ENCODE assay signal across 16 cellular contexts in genomic region chr1:234759888-234760287, GRCh38.
DNase-seq lines count a peak whose midpoint lies in the region; ATAC-seq and TF ChIP-seq lines count a peak whose summit lies in the region.
"Had no signal": no experiment of that assay in that cellular context is flagged by ENCODE, and none has a peak within 500 bp of the region (broad histone marks: within the 10 kb centered on the region; RNA-seq: fewer than 3 reads in every experiment).

No MANE protein-coding gene starts in this region.

- no peak overlapping the region for H3K4me2 ChIP-seq in trophoblast cell (ENCODE audit: low read length)
- H3K4me2 ChIP-seq: PC-9 had no signal

- no peak overlapping the region for H3K27ac ChIP-seq in CD4-positive, alpha-beta memory T cell (ENCODE audit: low read depth, low read length)
- H3K27ac ChIP-seq in Panc1 (ENCODE audit: low read length) = peak overlapping the region; percentile 76; the same call in 1 of the 2 replicates
- no peak overlapping the region for H3K27ac ChIP-seq in endodermal cell (ENCODE audit: low read depth, low read length)
- no peak overlapping the region for H3K27ac ChIP-seq in trophoblast cell (ENCODE audit: low read depth, low read length)
- H3K27ac ChIP-seq: PC-9, SK-N-MC had no signal

- H3K23ac ChIP-seq in trophoblast cell (ENCODE audit: low read length) = no peak overlapping the region

- no peaks in the 10 kb centered on the region for H3K9me3 Mint-ChIP-seq in CD4-positive, alpha-beta memory T cell
- no peaks in the 10 kb centered on the region for H3K9me3 Mint-ChIP-seq in endodermal cell
- peaks cover 2% of the 10 kb centered on the region for H3K9me3 Mint-ChIP-seq in activated CD4-positive, alpha-beta memory T cell treated with anti-CD3 and anti-CD28 coated beads for 36 hours
- H3K9me3 Mint-ChIP-seq: IgD-negative memory B cell had no signal

- H3K27me3 Mint-ChIP-seq in CD4-positive, alpha-beta memory T cell = no peaks in the 10 kb centered on the region
- peaks cover 15% of the 10 kb centered on the region for H3K27me3 Mint-ChIP-seq in endodermal cell (ENCODE audit: insufficient read depth)
- H3K27me3 Mint-ChIP-seq in activated CD4-positive, alpha-beta memory T cell treated with anti-CD3 and anti-CD28 coated beads for 36 hours = peaks cover 4% of the 10 kb centered on the region
- H3K27me3 Mint-ChIP-seq: B cell had no signal

- H3K36me3 ChIP-seq in CD4-positive, alpha-beta memory T cell (ENCODE audit: insufficient read depth, low read length) = no peaks in the 10 kb centered on the region
- H3K36me3 ChIP-seq in Panc1 (ENCODE audit: control insufficient read depth, insufficient read depth, low read length) (no peaks in the 10 kb centered on the region), endodermal cell (ENCODE audit: control insufficient read depth, insufficient read depth, low read length) (no peaks in the 10 kb centered on the region), trophoblast cell (ENCODE audit: control insufficient read depth in 1 of 2, insufficient read depth in 2 of 2, low read length in 2 of 2) (no peaks in the 10 kb centered on the region)

- DNase-seq in CD4-positive, alpha-beta memory T cell = no peak
- DNase-seq in Panc1 (ENCODE audit: low read depth, low spot score) = no peak
- DNase-seq in endodermal cell = no peak
- DNase-seq in trophoblast cell = no peak
- no peak for DNase-seq in NCI-H226
- no peak for DNase-seq in T-helper 2 cell
- no peak for DNase-seq in activated CD4-positive, alpha-beta memory T cell treated with anti-CD3 and anti-CD28 coated beads for 36 hours
- DNase-seq: COR-L47, NCI-H1436 treated with DMSO at 0.1 percent for 48 hours, NCI-H2081 treated with DMSO at 0.1 percent for 48 hours, NCI-H748 treated with DMSO at 0.1 percent for 48 hours, PC-9 had no signal

- H3K18ac ChIP-seq in trophoblast cell (ENCODE audit: low read length) = no peak overlapping the region

- H3K9ac ChIP-seq in endodermal cell (ENCODE audit: extremely low read depth, low read length, poor library complexity, severe bottlenecking) (no peak overlapping the region), trophoblast cell (ENCODE audit: low read length) (no peak overlapping the region)

- peaks cover 5% of the 10 kb centered on the region for H3K79me1 ChIP-seq in trophoblast cell (ENCODE audit: low read length)

- no peak overlapping the region for H3K4ac ChIP-seq in trophoblast cell (ENCODE audit: low read depth, low read length)

- in situ Hi-C loops in Panc1 (cut with HindIII; ENCODE audit: low pct_unique_long_range_greater_than_20kb, low sequenced_read_pairs) = no loop called here

- BruUV-seq in Panc1 (replicated peaks; lab: Mats Ljungman, UMichigan) = no TSS peak

- peak overlapping the region in 4 of 7 donors; percentile 82 to 98 (median 96) for H3K27ac Mint-ChIP-seq in CD4-positive, alpha-beta memory T cell
- H3K27ac Mint-ChIP-seq in endodermal cell = peak overlapping the region; percentile 54
- H3K27ac Mint-ChIP-seq in activated CD4-positive, alpha-beta memory T cell treated with anti-CD3 and anti-CD28 coated beads for 36 hours = no peak overlapping the region
- H3K27ac Mint-ChIP-seq: B cell had no signal

- H3K4me1 Mint-ChIP-seq in CD4-positive, alpha-beta memory T cell = peaks cover 24 to 52% (median 37%) of the 10 kb centered on the region in 4 donors
- peaks cover 19% of the 10 kb centered on the region for H3K4me1 Mint-ChIP-seq in endodermal cell
- peaks cover 24% of the 10 kb centered on the region for H3K4me1 Mint-ChIP-seq in activated CD4-positive, alpha-beta memory T cell treated with anti-CD3 and anti-CD28 coated beads for 36 hours (ENCODE audit: low read depth)

- H2AFZ ChIP-seq in trophoblast cell (ENCODE audit: insufficient read depth, low read length, poor library complexity) = no peak overlapping the region
- H2AFZ ChIP-seq: PC-9 had no signal

- ATAC-seq in Panc1 = no peak
- ATAC-seq in GM18511 (IDR thresholded peaks at IDR 0.05; ENCODE audit: unreplicated experiment) = no peak

- no peak overlapping the region for H4K12ac ChIP-seq in trophoblast cell (ENCODE audit: low read depth, low read length)

- TF ChIP-seq CTCF in Panc1 (IDR thresholded peaks at IDR 0.05) (no peak), endodermal cell (conservative IDR thresholded peaks at IDR 0.05) (no peak)

- H3K9me3 ChIP-seq in CD4-positive, alpha-beta memory T cell (ENCODE audit: control insufficient read depth in 1 of 2, low read length in 2 of 2) = no peaks in the 10 kb centered on the region
- H3K9me3 ChIP-seq in Panc1 (ENCODE audit: control insufficient read depth, insufficient read depth, low read depth, low read length) = no peaks in the 10 kb centered on the region
- no peaks in the 10 kb centered on the region for H3K9me3 ChIP-seq in endodermal cell (ENCODE audit: control insufficient read depth, low read length)
- H3K9me3 ChIP-seq in trophoblast cell (ENCODE audit: insufficient read depth, low read depth, low read length) = peaks cover 3% of the 10 kb centered on the region

- H3K79me2 ChIP-seq in trophoblast cell (ENCODE audit: control insufficient read depth, insufficient read depth, low read length, poor library complexity) = no peaks in the 10 kb centered on the region

- no peak overlapping the region for H2AK5ac ChIP-seq in trophoblast cell (ENCODE audit: low read length)

- WGBS in endodermal cell (ENCODE audit: insufficient coverage in 1 of 2, insufficient read length in 1 of 2), 2 experiments = 92 to 96% methylated on average over 10 to 11 of the region's 11 CpGs
- WGBS in trophoblast cell (ENCODE audit: extremely low coverage, insufficient coverage, insufficient read length) = no CpG with 5 or more reads among the region's 11 CpGs

- H3K4me3 ChIP-seq in CD4-positive, alpha-beta memory T cell (ENCODE audit: low read length in 2 of 2) = no peak overlapping the region
- no peak overlapping the region for H3K4me3 ChIP-seq in Panc1 (ENCODE audit: low read depth in 2 of 2, low read length in 2 of 2)
- H3K4me3 ChIP-seq in endodermal cell (ENCODE audit: low read length) = no peak overlapping the region
- H3K4me3 ChIP-seq in trophoblast cell (ENCODE audit: low read depth, low read length) = no peak overlapping the region
- H3K4me3 ChIP-seq: PC-9, SK-N-MC had no signal

- POLR2A ChIA-PET in CD4-positive, alpha-beta memory T cell (lab: Charles Lee; ENCODE audit: partially characterized antibody) = interaction anchor here (0.6 to 3.6 kb wide), 11 partner anchors 9 to 282 kb away, joined by 3 to 17 read pairs (median 3); partner anchors contain the start of gene IRF2BP2
- POLR2A ChIA-PET in Panc1 (lab: Charles Lee) = no interaction called here
- POLR2A ChIA-PET in activated CD4-positive, alpha-beta memory T cell treated with anti-CD3 and anti-CD28 coated beads for 36 hours (lab: Charles Lee) = no interaction called here

- peak overlapping the region; percentile 28 for H2BK5ac ChIP-seq in trophoblast cell (ENCODE audit: low read depth, low read length, poor library complexity)

- intact Hi-C loops in CD4-positive, alpha-beta memory T cell (cut with micrococcal nuclease) = loop anchor here (1.0 to 2.0 kb wide), 4 partner anchors 8 to 149 kb away; no protein-coding TSS in a partner anchor
- intact Hi-C loops in Panc1 (cut with micrococcal nuclease; ENCODE audit: unreplicated experiment) = no loop called here
- intact Hi-C loops in activated CD4-positive, alpha-beta memory T cell treated with anti-CD3 and anti-CD28 coated beads for 36 hours (cut with micrococcal nuclease) = loop anchor here (1.0 kb wide), 1 partner anchor 12 kb away; no protein-coding TSS in a partner anchor

- H4K91ac ChIP-seq in trophoblast cell (ENCODE audit: low read depth, low read length) = peak overlapping the region; percentile 50

- no peak overlapping the region for H4K8ac ChIP-seq in trophoblast cell (ENCODE audit: low read depth, low read length)

- H2BK12ac ChIP-seq in trophoblast cell (ENCODE audit: low read length) = peak overlapping the region; percentile 51

- H3K36me3 Mint-ChIP-seq in CD4-positive, alpha-beta memory T cell = no peaks in the 10 kb centered on the region
- no peaks in the 10 kb centered on the region for H3K36me3 Mint-ChIP-seq in endodermal cell (ENCODE audit: low read depth)
- H3K36me3 Mint-ChIP-seq in activated CD4-positive, alpha-beta memory T cell treated with anti-CD3 and anti-CD28 coated beads for 36 hours = no peaks in the 10 kb centered on the region

- peak overlapping the region; percentile 39 for H2BK120ac ChIP-seq in trophoblast cell (ENCODE audit: insufficient read depth, low read length, poor library complexity)

- peak overlapping the region in 2 of 8 donors; percentile 38 to 63 for H3K4me3 Mint-ChIP-seq in CD4-positive, alpha-beta memory T cell
- H3K4me3 Mint-ChIP-seq in endodermal cell = no peak overlapping the region
- no peak overlapping the region for H3K4me3 Mint-ChIP-seq in activated CD4-positive, alpha-beta memory T cell treated with anti-CD3 and anti-CD28 coated beads for 36 hours
- H3K4me3 Mint-ChIP-seq: B cell had no signal

- CTCF ChIA-PET in CD4-positive, alpha-beta memory T cell (lab: Charles Lee; ENCODE audit: partially characterized antibody) = interaction anchor here (0.6 to 1.3 kb wide), 2 partner anchors 12 to 346 kb away, joined by 3 to 4 read pairs; no protein-coding TSS in a partner anchor
- CTCF ChIA-PET in Panc1 (lab: Charles Lee) = no interaction called here
- CTCF ChIA-PET in activated CD4-positive, alpha-beta memory T cell treated with anti-CD3 and anti-CD28 coated beads for 36 hours (lab: Charles Lee) = no interaction called here

- no peaks in the 10 kb centered on the region for H3K27me3 ChIP-seq in CD4-positive, alpha-beta memory T cell (ENCODE audit: insufficient read depth, low read length)
- H3K27me3 ChIP-seq in Panc1 (ENCODE audit: control insufficient read depth, insufficient read depth, low read length) (no peaks in the 10 kb centered on the region), endodermal cell (ENCODE audit: control insufficient read depth, insufficient read depth, low read length, poor library complexity, severe bottlenecking) (no peaks in the 10 kb centered on the region), trophoblast cell (ENCODE audit: insufficient read depth, low read length) (no peaks in the 10 kb centered on the region)

- peak overlapping the region; percentile 18 for H3K14ac ChIP-seq in trophoblast cell (ENCODE audit: low read length)

- H3K4me1 ChIP-seq in CD4-positive, alpha-beta memory T cell (ENCODE audit: insufficient read depth, low read length) = peaks cover 39% of the 10 kb centered on the region
- H3K4me1 ChIP-seq in Panc1 (ENCODE audit: control insufficient read depth, insufficient read depth, low read length) (peaks cover 10% of the 10 kb centered on the region), endodermal cell (ENCODE audit: control insufficient read depth, insufficient read depth, low read length) (peaks cover 3% of the 10 kb centered on the region), trophoblast cell (ENCODE audit: control insufficient read depth in 1 of 2, insufficient read depth in 2 of 2, low read length in 2 of 2) (peaks cover 6 to 7% of the 10 kb centered on the region in 2 experiments)
